17 cellular contexts compared by ENCODE assay signal in genomic region chr7:129940329-129940728, GRCh38. TPM values are rescaled to one million over a fixed set of nuclear protein-coding genes. Genes with fewer than 3 reads are reported as not detected.
A peak's percentile ranks its signal among the peaks of the same experiment; 100 is the strongest.
DNase-seq lines count a peak whose midpoint lies in the region; ATAC-seq and TF ChIP-seq lines count a peak whose summit lies in the region.
"Had no signal": no experiment of that assay in that cellular context is flagged by ENCODE, and none has a peak within 500 bp of the region (broad histone marks: within the 10 kb centered on the region; RNA-seq: fewer than 3 reads in every experiment).

No MANE protein-coding gene starts in this region.

- TF ChIP-seq POLR2A in heart left ventricle (IDR thresholded peaks at IDR 0.05) (no peak), right lobe of liver (IDR thresholded peaks at IDR 0.05) (no peak), testis (IDR thresholded peaks at IDR 0.05) (no peak)

- DNase-seq in activated B cell treated with CpG ODN at 0.5 μM for 24 hours: no peak
- no peak for DNase-seq in heart left ventricle
- no peak for DNase-seq in right lobe of liver
- DNase-seq in testis: peak; percentile 7
- DNase-seq in activated naive CD4-positive, alpha-beta T cell treated with Interleukin-2 at 50 U/mL for 16 hours: no peak
- DNase-seq in stimulated activated naive CD8-positive, alpha-beta T cell treated with anti-CD3 and anti-CD28 coated beads, Interleukin-15, Interleukin-2, amounts not matched to agents 100 U/mL and 50 U/mL, for 24 hours: no peak
- DNase-seq: CD8-positive, alpha-beta T cell; NCI-H1417; NCI-H187; NCI-H226; NCI-H524 treated with DMSO at 0.1 percent for 48 hours; PC-3; SJCRH30 had no signal

- H3K9me3 Mint-ChIP-seq in activated B cell treated with CpG ODN at 0.5 μM for 24 hours: peaks cover 4% of the 10 kb centered on the region
- H3K9me3 Mint-ChIP-seq: CD8-positive, alpha-beta T cell had no signal

- H3K27me3 Mint-ChIP-seq in activated B cell treated with CpG ODN at 0.5 μM for 24 hours: no peaks in the 10 kb centered on the region

- peaks cover 29% of the 10 kb centered on the region for H3K36me3 Mint-ChIP-seq in activated B cell treated with CpG ODN at 0.5 μM for 24 hours (ENCODE audit: low read depth)

- peak overlapping the region; percentile 18 for H3K27ac Mint-ChIP-seq in activated B cell treated with CpG ODN at 0.5 μM for 24 hours
- H3K27ac Mint-ChIP-seq: CD8-positive, alpha-beta T cell had no signal

- CTCF ChIA-PET in activated B cell treated with CpG ODN at 0.5 μM for 24 hours (lab: Charles Lee): no interaction called here

- H3K27me3 ChIP-seq in heart left ventricle (no peaks in the 10 kb centered on the region), right lobe of liver (no peaks in the 10 kb centered on the region), testis (no peaks in the 10 kb centered on the region)
- H3K27me3 ChIP-seq: BLaER1 treated with 17β-estradiol and CSF1 and Interleukin-3, amounts not matched to agents 10 nM and 100 nM; SJCRH30 had no signal

- WGBS in heart left ventricle, 4 donors: 45 to 72% (median 59%) methylated on average over 2 of the region's 2 CpGs
- 69% methylated on average over 2 of the region's 2 CpGs for WGBS in right lobe of liver (ENCODE audit: insufficient coverage, low coverage, low lambda C conversion rate, missing lambda C conversion rate)
- 67 to 79% methylated on average over 2 of the region's 2 CpGs for WGBS in testis, 2 donors

- peaks cover 0 to 30% (median 13%) of the 10 kb centered on the region in 9 donors for H3K36me3 ChIP-seq in heart left ventricle
- peaks cover 0 to 3% (median 1%) of the 10 kb centered on the region in 4 donors for H3K36me3 ChIP-seq in right lobe of liver
- no peaks in the 10 kb centered on the region for H3K36me3 ChIP-seq in testis (ENCODE audit: low read depth, missing control alignments)

- ATAC-seq in activated B cell treated with CpG ODN at 0.5 μM for 24 hours (ENCODE audit: low read depth): no peak
- ATAC-seq in heart left ventricle: peak in 2 of 4 donors; percentile 39 to 55
- peak in 3 of 4 donors; percentile 26 to 43 (median 33) for ATAC-seq in right lobe of liver
- ATAC-seq in GM21381 (IDR thresholded peaks at IDR 0.05; ENCODE audit: unreplicated experiment): no peak
- no peak for ATAC-seq in stimulated activated naive CD8-positive, alpha-beta T cell treated with anti-CD3 and anti-CD28 coated beads, Interleukin-15, Interleukin-2, amounts not matched to agents 100 U/mL and 50 U/mL, for 24 hours
- ATAC-seq: CD8-positive, alpha-beta T cell; PC-3 had no signal

- H3K9me3 ChIP-seq in heart left ventricle: no peaks in the 10 kb centered on the region
- H3K9me3 ChIP-seq in right lobe of liver: no peaks in the 10 kb centered on the region
- H3K9me3 ChIP-seq in testis: no peaks in the 10 kb centered on the region
- H3K9me3 ChIP-seq: SJCRH30 had no signal

- H3K4me3 ChIP-seq in heart left ventricle (no peak overlapping the region), right lobe of liver (no peak overlapping the region), testis (no peak overlapping the region)
- H3K4me3 ChIP-seq: BLaER1 treated with 17β-estradiol and CSF1 and Interleukin-3, amounts not matched to agents 10 nM and 100 nM; SJCRH30 had no signal

- POLR2A ChIA-PET in activated B cell treated with CpG ODN at 0.5 μM for 24 hours (lab: Charles Lee): no interaction called here

- H3K27ac ChIP-seq in heart left ventricle: peak overlapping the region in 7 of 12 donors; percentile 5 to 52 (median 25)
- no peak overlapping the region for H3K27ac ChIP-seq in right lobe of liver
- no peak overlapping the region for H3K27ac ChIP-seq in testis
- H3K27ac ChIP-seq: BLaER1 treated with 17β-estradiol and CSF1 and Interleukin-3, amounts not matched to agents 10 nM and 100 nM; KMS-11; RWPE1; SJCRH30 had no signal

- intact Hi-C loops in activated B cell treated with CpG ODN at 0.5 μM for 24 hours (cut with micrococcal nuclease) (no loop called here), heart left ventricle (cut with DNase I) (loop anchor here in 1 of 10 donors (10.0 kb wide), 1 partner anchor 96 kb away; no protein-coding TSS in a partner anchor), right lobe of liver (cut with DNase I) (no loop called here), testis (cut with DNase I; ENCODE audit: low total_unique reads) (no loop called here)

- TF ChIP-seq CTCF in activated B cell treated with CpG ODN at 0.5 μM for 24 hours (IDR thresholded peaks at IDR 0.05) (no peak), heart left ventricle (IDR thresholded peaks at IDR 0.05) (no peak), right lobe of liver (IDR thresholded peaks at IDR 0.05) (no peak), testis (IDR thresholded peaks at IDR 0.05) (no peak)

- peaks cover 0 to 31% (median 14%) of the 10 kb centered on the region in 12 donors for H3K4me1 ChIP-seq in heart left ventricle
- no peaks in the 10 kb centered on the region for H3K4me1 ChIP-seq in right lobe of liver
- H3K4me1 ChIP-seq in testis: no peaks in the 10 kb centered on the region
- H3K4me1 ChIP-seq: BLaER1 treated with 17β-estradiol and CSF1 and Interleukin-3, amounts not matched to agents 10 nM and 100 nM; SJCRH30 had no signal

- H3K4me1 Mint-ChIP-seq in activated B cell treated with CpG ODN at 0.5 μM for 24 hours: peaks cover 22% of the 10 kb centered on the region

- H3K4me3 Mint-ChIP-seq in activated B cell treated with CpG ODN at 0.5 μM for 24 hours: no peak overlapping the region
- H3K4me3 Mint-ChIP-seq: CD8-positive, alpha-beta T cell had no signal

RNA-seq across cellular contexts. Expression of gene UBE2H, which starts 12.4 kb away (rescaled TPM):
- total RNA-seq in activated B cell treated with CpG ODN at 0.5 μM for 24 hours (28.8 and 32.6 TPM in 2 replicates), heart left ventricle (100 to 1,000 TPM in 7 of 9 donors, 10 to 100 TPM in 2; 92.8 to 219 (median 130) TPM), right lobe of liver (10 to 100 TPM; 27.4 to 47.0 (median 35.6) TPM), testis (100 to 1,000 TPM; 126 to 130 TPM)
- polyA plus RNA-seq in heart left ventricle (10 to 100 TPM; 46.5 to 56.4 TPM), testis (ENCODE audit: insufficient read depth, low read depth, low replicate concordance) (93.5 TPM)

Comparison
In these comparisons a context has a peak if more than half of its experiments do, and no peak if none do; other contexts are left out.
1. ATAC-seq: peak in right lobe of liver (3 of 4); none in activated B cell treated with CpG ODN at 0.5 μM for 24 hours (single experiment), GM21381 (single experiment) and stimulated activated naive CD8-positive, alpha-beta T cell treated with anti-CD3 and anti-CD28 coated beads, Interleukin-15, Interleukin-2, amounts not matched to agents 100 U/mL and 50 U/mL, for 24 hours (single experiment).
2. H3K27ac ChIP-seq: peak in heart left ventricle (7 of 12); none in right lobe of liver (0 of 3) and testis (0 of 2).